ENCODE assay signal across 16 cellular contexts in the genomic region with DNA sequence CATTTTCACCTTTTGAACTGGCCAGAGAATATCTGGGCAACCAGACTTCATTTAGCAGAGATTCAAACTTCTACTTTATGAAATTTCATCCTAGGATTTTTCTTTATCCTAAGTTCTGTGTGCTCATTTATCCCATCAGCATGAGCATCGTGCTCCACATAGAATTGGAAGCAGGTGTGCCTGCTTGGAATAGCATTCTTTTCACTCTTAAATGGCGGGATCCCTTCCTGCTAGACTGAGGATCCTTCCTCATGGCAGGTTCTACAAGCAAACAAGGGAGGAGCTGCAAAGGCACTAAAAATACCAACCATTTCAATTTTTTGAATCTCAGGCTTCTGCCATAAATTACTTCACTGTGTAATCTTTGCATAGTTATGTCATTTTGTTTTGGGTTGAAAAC.
"Had no signal": no experiment of that assay in that cellular context is flagged by ENCODE, and none has a peak within 500 bp of the region (broad histone marks: within the 10 kb centered on the region; RNA-seq: fewer than 3 reads in every experiment).

No MANE protein-coding gene starts in this region.

- H3K36me3 ChIP-seq: thyroid gland had no signal

- H3K27ac ChIP-seq: esophagus squamous epithelium, neutrophil, suprapubic skin, thyroid gland had no signal

- H3K27me3 ChIP-seq: esophagus squamous epithelium, gastroesophageal sphincter, neutrophil, suprapubic skin, thyroid gland had no signal

- DNase-seq: esophagus squamous epithelium; foreskin fibroblast; glutamatergic neuron; kidney; left cardiac atrium; mesendoderm; naive thymus-derived CD8-positive, alpha-beta T cell; right cardiac atrium; stimulated activated CD4-positive, alpha-beta T cell treated with anti-CD3 and anti-CD28 coated beads, Interleukin-2, amount 100 ng/mL, for 48 hours; stimulated activated naive CD4-positive, alpha-beta T cell treated with Interleukin-2 at 50 U/mL for 16 hours; thyroid gland had no signal

- H3K4me2 ChIP-seq: smooth muscle cell had no signal

- H3K9me3 ChIP-seq: esophagus squamous epithelium, gastroesophageal sphincter, neutrophil, suprapubic skin, thyroid gland had no signal

- H3K4me3 ChIP-seq: esophagus squamous epithelium, gastroesophageal sphincter, smooth muscle cell, suprapubic skin, thyroid gland had no signal

- ATAC-seq: gastroesophageal sphincter; left cardiac atrium; naive thymus-derived CD8-positive, alpha-beta T cell; right cardiac atrium had no signal

- FAIRE-seq: kidney, urothelium cell line had no signal

- H3K4me1 ChIP-seq: esophagus squamous epithelium, suprapubic skin, thyroid gland had no signal
